Comparison of ENCODE assay signal across 10 cellular contexts in genomic region chr21:15001773-15002647, GRCh38.
DNase-seq lines count a peak whose midpoint lies in the region; ATAC-seq lines count a peak whose summit lies in the region.
"Had no signal": no experiment of that assay in that cellular context is flagged by ENCODE, and none has a peak within 500 bp of the region (broad histone marks: within the 10 kb centered on the region; RNA-seq: fewer than 3 reads in every experiment).

No MANE protein-coding gene starts in this region.

- DNase-seq in left lobe of liver (ENCODE audit: low spot score) (no peak), NCI-H2029 (lab: John Stamatoyannopoulos, UW) (no peak), ureter (ENCODE audit: low spot score) (no peak), GDM1 (lab: John Stamatoyannopoulos, UW) (no peak)
- DNase-seq in activated T-cell treated with anti-CD3 and anti-CD28 coated beads, Interleukin-2, amount 50 U/mL, for 1 hour, result no peak
- DNase-seq: EL, mesendoderm had no signal

- ATAC-seq in GM18499 (IDR thresholded peaks at IDR 0.05; ENCODE audit: insufficient read depth, unreplicated experiment) (peak; percentile 94), GM21786 (IDR thresholded peaks at IDR 0.05; ENCODE audit: unreplicated experiment) (peak; percentile 81), HG03558 (IDR thresholded peaks at IDR 0.05; ENCODE audit: extremely low read depth, unreplicated experiment) (peak; percentile 70), left lobe of liver (peak; percentile 47)
